1 cellular context compared by ENCODE assay signal in genomic region chr1:25419338-25419737, GRCh38.
TF ChIP-seq lines count a peak whose summit lies in the region.

No MANE protein-coding gene starts in this region.

TF ChIP-seq in K562, 482 proteins besides CTCF, POLR2A, EP300 and RAD21:
- TF ChIP-seq HMBOX1 (IDR thresholded peaks at IDR 0.05), result peak; percentile 61; the same call in 1 of the 2 replicates
TF ChIP-seq in K562: peak in this region for 1; not testable (repeated sequence) for 481.
